Comparison of ENCODE assay signal across 1 cellular context in the genomic region with DNA sequence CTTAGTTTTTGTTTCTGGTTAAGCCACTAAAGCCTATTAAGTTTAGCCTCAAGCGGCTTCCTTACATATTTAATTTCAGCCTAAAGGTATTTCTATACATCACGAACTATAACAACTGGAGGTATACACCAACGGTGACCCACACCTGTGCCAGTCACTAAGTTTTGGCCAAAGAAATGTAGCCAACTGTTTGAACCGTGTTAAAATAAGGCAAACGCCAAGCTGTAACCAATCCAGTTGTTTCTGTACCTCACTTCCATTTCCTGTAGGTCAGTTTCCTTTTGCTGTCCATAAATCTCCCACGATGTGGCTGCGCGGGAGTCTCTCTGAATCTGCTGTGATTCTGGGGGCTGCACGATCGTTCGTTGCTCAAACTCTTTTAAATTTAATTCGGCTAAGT.
TF ChIP-seq lines count a peak whose summit lies in the region.

No MANE protein-coding gene starts in this region.

TF ChIP-seq in SK-N-SH treated with all-trans-retinoic acid at 6 μM for 48 hours, 23 proteins besides CTCF, POLR2A, EP300 and RAD21 (continued from another document):
- TF ChIP-seq ZNF70 (CRISPR knock-in tag; IDR thresholded peaks at IDR 0.05), result no peak
- no peak for TF ChIP-seq TOX (CRISPR knock-in tag; IDR thresholded peaks at IDR 0.05; ENCODE audit: borderline replicate concordance)
- no peak for TF ChIP-seq ZNF8 (CRISPR knock-in tag; IDR thresholded peaks at IDR 0.05)
- no peak for TF ChIP-seq RARB (CRISPR knock-in tag; IDR thresholded peaks at IDR 0.05)
- TF ChIP-seq ARNTL (CRISPR knock-in tag; IDR thresholded peaks at IDR 0.05; ENCODE audit: borderline replicate concordance, low read depth), result no peak
- TF ChIP-seq CSDC2 (CRISPR knock-in tag; IDR thresholded peaks at IDR 0.05), result no peak
- TF ChIP-seq ISL1 (CRISPR knock-in tag; IDR thresholded peaks at IDR 0.05), result no peak
- no peak for TF ChIP-seq ZNF565 (CRISPR knock-in tag; conservative IDR thresholded peaks at IDR 0.05; ENCODE audit: low read depth)
- TF ChIP-seq, protein P1, sequence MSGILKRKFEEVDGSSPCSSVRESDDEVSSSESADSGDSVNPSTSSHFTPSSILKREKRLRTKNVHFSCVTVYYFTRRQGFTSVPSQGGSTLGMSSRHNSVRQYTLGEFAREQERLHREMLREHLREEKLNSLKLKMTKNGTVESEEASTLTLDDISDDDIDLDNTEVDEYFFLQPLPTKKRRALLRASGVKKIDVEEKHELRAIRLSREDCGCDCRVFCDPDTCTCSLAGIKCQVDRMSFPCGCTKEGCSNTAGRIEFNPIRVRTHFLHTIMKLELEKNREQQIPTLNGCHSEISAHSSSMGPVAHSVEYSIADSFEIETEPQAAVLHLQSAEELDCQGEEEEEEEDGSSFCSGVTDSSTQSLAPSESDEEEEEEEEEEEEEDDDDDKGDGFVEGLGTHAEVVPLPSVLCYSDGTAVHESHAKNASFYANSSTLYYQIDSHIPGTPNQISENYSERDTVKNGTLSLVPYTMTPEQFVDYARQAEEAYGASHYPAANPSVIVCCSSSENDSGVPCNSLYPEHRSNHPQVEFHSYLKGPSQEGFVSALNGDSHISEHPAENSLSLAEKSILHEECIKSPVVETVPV (CRISPR knock-in tag; IDR thresholded peaks at IDR 0.05), result no peak
- TF ChIP-seq ZC3H10 (CRISPR knock-in tag; IDR thresholded peaks at IDR 0.05), result no peak
TF ChIP-seq in SK-N-SH treated with all-trans-retinoic acid at 6 μM for 48 hours: peak in this region for 0.
